In genomic region chr6:146410851-146411595, GRCh38 we compare ENCODE assay signal across 31 cellular contexts.
DNase-seq lines count a peak whose midpoint lies in the region; ATAC-seq, FAIRE-seq and TF ChIP-seq lines count a peak whose summit lies in the region.
"Had no signal": no experiment of that assay in that cellular context is flagged by ENCODE, and none has a peak within 500 bp of the region (broad histone marks: within the 10 kb centered on the region; RNA-seq: fewer than 3 reads in every experiment).

No MANE protein-coding gene starts in this region.

- no peak overlapping the region for H3K14ac ChIP-seq in mesenchymal stem cell (ENCODE audit: low read length in 2 of 2)

- CTCF ChIA-PET in WTC11 (lab: Charles Lee): no interaction called here

- no peak overlapping the region for H4K91ac ChIP-seq in mesenchymal stem cell (ENCODE audit: low read length)

- H2BK120ac ChIP-seq in mesenchymal stem cell (ENCODE audit: low read depth, low read length): peak overlapping the region; percentile 23

- H3K4me3 Mint-ChIP-seq in WTC11 (no peak overlapping the region), endodermal cell (no peak overlapping the region)
- H3K4me3 Mint-ChIP-seq: activated CD4-positive, alpha-beta memory T cell treated with anti-CD3 and anti-CD28 coated beads for 36 hours; activated T-cell treated with anti-CD3 and anti-CD28 coated beads, Interleukin-2, amount 50 U/mL, for 72 hours; B cell; CD4-positive, alpha-beta memory T cell; dendritic cell treated with granulocyte-macrophage colony-stimulating factor and Interleukin-4, amounts not matched to agents 40 ng/mL and 50 ng/mL, for 4 days; naive B cell had no signal

- H3K4me1 ChIP-seq in mesenchymal stem cell (ENCODE audit: control insufficient read depth, insufficient read depth, low read depth, low read length): no peaks in the 10 kb centered on the region
- H3K4me1 ChIP-seq in endodermal cell (ENCODE audit: control insufficient read depth, insufficient read depth, low read length): no peaks in the 10 kb centered on the region
- H3K4me1 ChIP-seq: gastroesophageal sphincter, sigmoid colon, tibial nerve had no signal

- H3K9me3 Mint-ChIP-seq in WTC11 (peaks cover 6% of the 10 kb centered on the region), endodermal cell (peaks cover 3% of the 10 kb centered on the region)

- POLR2A ChIA-PET in WTC11 (lab: Charles Lee): no interaction called here

- H3K4me1 Mint-ChIP-seq in WTC11: no peaks in the 10 kb centered on the region
- H3K4me1 Mint-ChIP-seq in endodermal cell: peaks cover 2% of the 10 kb centered on the region
- H3K4me1 Mint-ChIP-seq: B cell; CD4-positive, alpha-beta memory T cell; naive B cell had no signal

- no peak overlapping the region for H2AFZ ChIP-seq in mesenchymal stem cell (ENCODE audit: low read depth, low read length)

- ATAC-seq in WTC11: no peak
- ATAC-seq: activated T-cell treated with anti-CD3 and anti-CD28 coated beads, Interleukin-2, amount 50 U/mL, for 72 hours; gastroesophageal sphincter; GM12878 had no signal

- no peak overlapping the region for H2BK12ac ChIP-seq in mesenchymal stem cell (ENCODE audit: low read length in 2 of 2)

- DNase-seq in Daoy (ENCODE audit: low read depth): peak; percentile 16
- DNase-seq in M059J (ENCODE audit: low read depth): peak; percentile 40
- DNase-seq in bronchial epithelial cell (ENCODE audit: low read depth): peak; percentile 74
- DNase-seq in mesenchymal stem cell: peak; percentile 47
- DNase-seq in activated effector memory CD4-positive, alpha-beta T cell treated with Interleukin-2 at 50 U/mL for 16 hours: no peak
- no peak for DNase-seq in WTC11 (ENCODE audit: low spot score)
- DNase-seq in endodermal cell: no peak
- no peak for DNase-seq in hippocampal formation (lab: John Stamatoyannopoulos, UW)
- DNase-seq: ACHN; activated CD4-positive, alpha-beta memory T cell treated with anti-CD3 and anti-CD28 coated beads for 36 hours; activated CD4-positive, CD25-positive, alpha-beta regulatory T cell treated with anti-CD3 and anti-CD28 coated beads, Interleukin-2, amount 50 U/mL, for 72 hours; activated naive CD4-positive, alpha-beta T cell treated with Interleukin-2 at 50 U/mL for 16 hours; activated T-cell treated with anti-CD3 and anti-CD28 coated beads, Interleukin-2, amount 50 U/mL, for 72 hours; CD4-positive, alpha-beta memory T cell; H7; KG1; midbrain; naive B cell; NCI-H1436 treated with DMSO at 0.1 percent for 48 hours; sigmoid colon; SK-N-SH; stimulated activated CD4-positive, alpha-beta T cell treated with anti-CD3 and anti-CD28 coated beads, Interleukin-12 subunit alpha, Interleukin-12 subunit beta, amount 100 ng/mL, for 4 hours; stimulated activated CD4-positive, alpha-beta T cell treated with anti-CD3 and anti-CD28 coated beads, Interleukin-2, amount 100 ng/mL, for 48 hours had no signal

- TF ChIP-seq CTCF in bronchial epithelial cell (IDR thresholded peaks at IDR 0.05; ENCODE audit: insufficient read depth, low read length, severe bottlenecking) (no peak), WTC11 (IDR thresholded peaks at IDR 0.05) (no peak), endodermal cell (conservative IDR thresholded peaks at IDR 0.05) (no peak)

- no peak overlapping the region for H3K4me3 ChIP-seq in bronchial epithelial cell (ENCODE audit: low read depth, low read length)
- H3K4me3 ChIP-seq in mesenchymal stem cell (ENCODE audit: insufficient read depth in 1 of 2, low read depth in 1 of 2, low read length in 2 of 2): no peak overlapping the region
- no peak overlapping the region for H3K4me3 ChIP-seq in endodermal cell (ENCODE audit: low read length)
- H3K4me3 ChIP-seq: gastroesophageal sphincter, GM12878, sigmoid colon, tibial nerve had no signal

- H3K36me3 ChIP-seq in bronchial epithelial cell (ENCODE audit: control insufficient read depth, insufficient read depth, low read length) (no peaks in the 10 kb centered on the region), mesenchymal stem cell (ENCODE audit: control insufficient read depth in 1 of 2, insufficient read depth in 2 of 2, low read depth in 1 of 2, low read length in 2 of 2) (no peaks in the 10 kb centered on the region), endodermal cell (ENCODE audit: control insufficient read depth, insufficient read depth, low read length) (no peaks in the 10 kb centered on the region)
- H3K36me3 ChIP-seq: gastroesophageal sphincter, neutrophil, sigmoid colon, tibial nerve had no signal

- H3K27ac ChIP-seq in mesenchymal stem cell (ENCODE audit: low read length, poor library complexity, severe bottlenecking) (no peak overlapping the region), endodermal cell (ENCODE audit: low read depth, low read length) (no peak overlapping the region)
- H3K27ac ChIP-seq: gastroesophageal sphincter, neutrophil, sigmoid colon, tibial nerve had no signal

- H3K4me2 ChIP-seq in mesenchymal stem cell (ENCODE audit: low read length, poor library complexity, severe bottlenecking): no peak overlapping the region
- H3K4me2 ChIP-seq: SK-N-SH had no signal

- no peak overlapping the region for H3K23ac ChIP-seq in mesenchymal stem cell (ENCODE audit: low read length in 2 of 2)

- H3K9me3 ChIP-seq in mesenchymal stem cell (ENCODE audit: control insufficient read depth, low read length) (peaks cover 4% of the 10 kb centered on the region), endodermal cell (ENCODE audit: control insufficient read depth, low read length) (no peaks in the 10 kb centered on the region)
- H3K9me3 ChIP-seq: sigmoid colon, SK-N-SH had no signal

- no peaks in the 10 kb centered on the region for H3K79me1 ChIP-seq in mesenchymal stem cell (replicated peaks; ENCODE audit: low read length, poor library complexity, severe bottlenecking)

- H3K27me3 ChIP-seq in bronchial epithelial cell (ENCODE audit: control insufficient read depth, insufficient read depth, low read length) (no peaks in the 10 kb centered on the region), mesenchymal stem cell (ENCODE audit: control insufficient read depth in 1 of 2, insufficient read depth in 1 of 2, low read length in 2 of 2) (no peaks in the 10 kb centered on the region), endodermal cell (ENCODE audit: control insufficient read depth, insufficient read depth, low read length, poor library complexity, severe bottlenecking) (no peaks in the 10 kb centered on the region)
- H3K27me3 ChIP-seq: gastroesophageal sphincter, neutrophil, sigmoid colon, tibial nerve had no signal

- H3K36me3 Mint-ChIP-seq in WTC11 (no peaks in the 10 kb centered on the region), endodermal cell (ENCODE audit: low read depth) (no peaks in the 10 kb centered on the region)
- H3K36me3 Mint-ChIP-seq: activated CD4-positive, alpha-beta memory T cell treated with anti-CD3 and anti-CD28 coated beads for 36 hours; CD4-positive, alpha-beta memory T cell; naive B cell had no signal

- no peak overlapping the region for H3K9ac ChIP-seq in mesenchymal stem cell (ENCODE audit: low read length)
- H3K9ac ChIP-seq in endodermal cell (ENCODE audit: extremely low read depth, low read length, poor library complexity, severe bottlenecking): no peak overlapping the region
- H3K9ac ChIP-seq: SK-N-SH had no signal

- H3K18ac ChIP-seq in mesenchymal stem cell (ENCODE audit: low read depth in 1 of 2, low read length in 2 of 2): no peak overlapping the region

- WGBS in mesenchymal stem cell: 53% methylated on average over 2 of the region's 2 CpGs
- WGBS in endodermal cell (ENCODE audit: insufficient coverage in 1 of 2, insufficient read length in 1 of 2), 2 experiments: 88 to 100% methylated on average over 2 of the region's 2 CpGs

- no peak overlapping the region for H2BK15ac ChIP-seq in mesenchymal stem cell (ENCODE audit: low read depth, poor library complexity, severe bottlenecking)

- FAIRE-seq in bronchial epithelial cell (lab: Jason Lieb, UNC): peak; percentile 52
- FAIRE-seq: D721Med, GM12878 had no signal

- H3K4ac ChIP-seq in mesenchymal stem cell (ENCODE audit: low read depth in 1 of 2, low read length in 2 of 2): no peak overlapping the region

- H3K27me3 Mint-ChIP-seq in WTC11 (ENCODE audit: low read depth) (no peaks in the 10 kb centered on the region), endodermal cell (ENCODE audit: insufficient read depth) (no peaks in the 10 kb centered on the region)
- H3K27me3 Mint-ChIP-seq: activated CD4-positive, alpha-beta memory T cell treated with anti-CD3 and anti-CD28 coated beads for 36 hours; B cell; CD4-positive, alpha-beta memory T cell; dendritic cell treated with granulocyte-macrophage colony-stimulating factor and Interleukin-4, amounts not matched to agents 40 ng/mL and 50 ng/mL, for 4 days; naive B cell; progenitor cell of endocrine pancreas had no signal

- no peak overlapping the region for H2BK5ac ChIP-seq in mesenchymal stem cell (ENCODE audit: low read depth, low read length, poor library complexity, severe bottlenecking)

- H2AK5ac ChIP-seq in mesenchymal stem cell (ENCODE audit: low read length, severe bottlenecking): no peak overlapping the region

- no peak overlapping the region for H4K8ac ChIP-seq in mesenchymal stem cell (ENCODE audit: low read length)

- H3K27ac Mint-ChIP-seq in WTC11 (no peak overlapping the region), endodermal cell (no peak overlapping the region)
- H3K27ac Mint-ChIP-seq: activated CD4-positive, alpha-beta memory T cell treated with anti-CD3 and anti-CD28 coated beads for 36 hours; activated T-cell treated with anti-CD3 and anti-CD28 coated beads, Interleukin-2, amount 50 U/mL, for 72 hours; B cell; dendritic cell treated with granulocyte-macrophage colony-stimulating factor and Interleukin-4, amounts not matched to agents 40 ng/mL and 50 ng/mL, for 4 days; naive B cell; progenitor cell of endocrine pancreas had no signal

TF ChIP-seq in WTC11, 78 proteins besides CTCF, POLR2A, EP300 and RAD21 (continues in another document):
- TF ChIP-seq NR1H2 (CRISPR knock-in tag; IDR thresholded peaks at IDR 0.05): no peak
- no peak for TF ChIP-seq MAX (CRISPR knock-in tag; IDR thresholded peaks at IDR 0.05)
- no peak for TF ChIP-seq SP1 (CRISPR knock-in tag; conservative IDR thresholded peaks at IDR 0.05)
- TF ChIP-seq GTF2I (CRISPR knock-in tag; conservative IDR thresholded peaks at IDR 0.05): no peak

Comparison
In these comparisons a context has a peak if more than half of its experiments do, and no peak if none do; other contexts are left out.
1. DNase-seq: peak in Daoy (single experiment), M059J (single experiment), bronchial epithelial cell (single experiment) and mesenchymal stem cell (single experiment); none in activated effector memory CD4-positive, alpha-beta T cell treated with Interleukin-2 at 50 U/mL for 16 hours (single experiment), WTC11 (single experiment), endodermal cell (single experiment) and hippocampal formation (0 of 2).